In the genomic region with DNA sequence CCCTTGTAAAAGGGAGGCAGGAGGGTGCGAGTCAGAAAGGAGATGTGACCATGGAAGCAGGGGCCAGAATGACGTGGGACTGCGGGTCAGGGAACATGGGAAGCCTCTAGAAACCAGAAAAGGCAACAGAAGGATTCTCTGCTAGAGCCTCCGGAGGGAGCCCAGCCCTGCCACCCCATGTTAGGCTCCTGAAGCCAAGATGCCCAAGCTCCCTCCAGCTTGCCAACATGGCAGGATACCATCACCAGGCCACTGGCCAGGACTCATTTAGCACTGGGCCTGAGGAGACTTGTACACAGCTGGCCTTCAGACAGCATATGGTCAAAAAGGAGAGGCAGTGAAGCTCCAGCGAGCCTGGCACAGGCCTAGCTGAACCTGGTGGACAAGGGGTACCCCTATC, we compare ENCODE assay signal across 1 cellular context.
TF ChIP-seq lines count a peak whose summit lies in the region.

No MANE protein-coding gene starts in this region.

TF ChIP-seq in H1, 55 proteins besides CTCF, POLR2A, EP300 and RAD21:
- TF ChIP-seq SIN3A (conservative IDR thresholded peaks at IDR 0.05 in 1 of 2, IDR thresholded peaks at IDR 0.05 in 1 of 2; ENCODE audit: low read depth in 1 of 2, low read length in 2 of 2) (no peak), BCL11A (IDR thresholded peaks at IDR 0.05; ENCODE audit: low read depth in 2 of 2, low read length in 2 of 2) (no peak), RNF2 (IDR thresholded peaks at IDR 0.05; ENCODE audit: borderline replicate concordance, low read depth, low read length, missing control alignments, poor library complexity, severe bottlenecking) (no peak), SAP30 (IDR thresholded peaks at IDR 0.05; ENCODE audit: insufficient read depth, insufficient replicate concordance, low read length) (no peak), EGR1 (IDR thresholded peaks at IDR 0.05; ENCODE audit: borderline replicate concordance, low read depth, low read length) (no peak), SIRT6 (IDR thresholded peaks at IDR 0.05; ENCODE audit: low read length) (no peak), TBP (IDR thresholded peaks at IDR 0.05; ENCODE audit: low read depth, low read length) (no peak)
- TF ChIP-seq, protein P1, sequence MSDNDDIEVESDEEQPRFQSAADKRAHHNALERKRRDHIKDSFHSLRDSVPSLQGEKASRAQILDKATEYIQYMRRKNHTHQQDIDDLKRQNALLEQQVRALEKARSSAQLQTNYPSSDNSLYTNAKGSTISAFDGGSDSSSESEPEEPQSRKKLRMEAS (IDR thresholded peaks at IDR 0.05): no peak
- TF ChIP-seq, protein P2, sequence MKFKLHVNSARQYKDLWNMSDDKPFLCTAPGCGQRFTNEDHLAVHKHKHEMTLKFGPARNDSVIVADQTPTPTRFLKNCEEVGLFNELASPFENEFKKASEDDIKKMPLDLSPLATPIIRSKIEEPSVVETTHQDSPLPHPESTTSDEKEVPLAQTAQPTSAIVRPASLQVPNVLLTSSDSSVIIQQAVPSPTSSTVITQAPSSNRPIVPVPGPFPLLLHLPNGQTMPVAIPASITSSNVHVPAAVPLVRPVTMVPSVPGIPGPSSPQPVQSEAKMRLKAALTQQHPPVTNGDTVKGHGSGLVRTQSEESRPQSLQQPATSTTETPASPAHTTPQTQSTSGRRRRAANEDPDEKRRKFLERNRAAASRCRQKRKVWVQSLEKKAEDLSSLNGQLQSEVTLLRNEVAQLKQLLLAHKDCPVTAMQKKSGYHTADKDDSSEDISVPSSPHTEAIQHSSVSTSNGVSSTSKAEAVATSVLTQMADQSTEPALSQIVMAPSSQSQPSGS (IDR thresholded peaks at IDR 0.05; ENCODE audit: low read length): no peak
